In genomic region chr13:78309497-78310180, GRCh38 we compare ENCODE assay signal across 12 cellular contexts.
DNase-seq lines count a peak whose midpoint lies in the region; ATAC-seq lines count a peak whose summit lies in the region.
"Had no signal": no experiment of that assay in that cellular context is flagged by ENCODE, and none has a peak within 500 bp of the region (broad histone marks: within the 10 kb centered on the region; RNA-seq: fewer than 3 reads in every experiment).

No MANE protein-coding gene starts in this region.

- DNase-seq in NCI-H526 treated with DMSO at 0.1 percent for 48 hours (lab: John Stamatoyannopoulos, UW): peak; percentile 16
- DNase-seq in RKO (ENCODE audit: low spot score): no peak
- no peak for DNase-seq in GM03348 (ENCODE audit: low spot score)
- DNase-seq in HuH-7.5 (ENCODE audit: low spot score): no peak
- DNase-seq in cardiac septum (ENCODE audit: low spot score): no peak
- DNase-seq: body of pancreas; kidney; stimulated activated CD4-positive, alpha-beta T cell treated with anti-CD3 and anti-CD28 coated beads, Interleukin-4, amount 100 ng/mL, for 24 hours; stomach had no signal

- peak; percentile 79 for ATAC-seq in GM18861 (IDR thresholded peaks at IDR 0.05; ENCODE audit: unreplicated experiment)
- ATAC-seq in GM21423 (IDR thresholded peaks at IDR 0.05; ENCODE audit: unreplicated experiment): peak; percentile 76
- ATAC-seq in HG02981 (IDR thresholded peaks at IDR 0.05; ENCODE audit: unreplicated experiment): peak; percentile 83
- ATAC-seq: body of pancreas had no signal

- intact Hi-C loops in cardiac septum (cut with DNase I): no loop called here
